Comparison of ENCODE assay signal across 11 cellular contexts in genomic region chr17:14197582-14197981, GRCh38. TPM values are rescaled to one million over a fixed set of nuclear protein-coding genes. Genes with fewer than 3 reads are reported as not detected.
DNase-seq lines count a peak whose midpoint lies in the region; ATAC-seq and TF ChIP-seq lines count a peak whose summit lies in the region.
"Had no signal": no experiment of that assay in that cellular context is flagged by ENCODE, and none has a peak within 500 bp of the region (broad histone marks: within the 10 kb centered on the region; RNA-seq: fewer than 3 reads in every experiment).

No MANE protein-coding gene starts in this region.

- peak overlapping the region; percentile 49 for H3K27ac ChIP-seq in cardiac muscle cell
- H3K27ac ChIP-seq in smooth muscle cell (ENCODE audit: low read depth), result no peak overlapping the region
- H3K27ac ChIP-seq in ascending aorta, result no peak overlapping the region

- H3K9me3 ChIP-seq in cardiac muscle cell (ENCODE audit: low read depth), result no peaks in the 10 kb centered on the region
- no peaks in the 10 kb centered on the region for H3K9me3 ChIP-seq in smooth muscle cell (replicated peaks; ENCODE audit: low read depth)
- H3K9me3 ChIP-seq in ascending aorta, result no peaks in the 10 kb centered on the region

- H3K27me3 ChIP-seq in cardiac muscle cell (no peaks in the 10 kb centered on the region), smooth muscle cell (ENCODE audit: low read depth) (no peaks in the 10 kb centered on the region), ascending aorta (no peaks in the 10 kb centered on the region)

- no peak overlapping the region for H3K4me3 ChIP-seq in cardiac muscle cell
- no peak overlapping the region for H3K4me3 ChIP-seq in smooth muscle cell
- no peak overlapping the region for H3K4me3 ChIP-seq in ascending aorta

- H3K4me1 ChIP-seq in cardiac muscle cell (ENCODE audit: low read depth), result peaks cover 41% of the 10 kb centered on the region
- H3K4me1 ChIP-seq in smooth muscle cell (ENCODE audit: low read depth), result peaks cover 6% of the 10 kb centered on the region
- no peaks in the 10 kb centered on the region for H3K4me1 ChIP-seq in ascending aorta

- no peak overlapping the region for H3K9ac ChIP-seq in smooth muscle cell (ENCODE audit: low read depth)

- no peaks in the 10 kb centered on the region for H4K20me1 ChIP-seq in smooth muscle cell (ENCODE audit: low read depth)

- ATAC-seq in HG02973 (IDR thresholded peaks at IDR 0.05; ENCODE audit: unreplicated experiment), result no peak
- no peak for ATAC-seq in GM21515 (IDR thresholded peaks at IDR 0.05; ENCODE audit: unreplicated experiment)

- H3K4me2 ChIP-seq in smooth muscle cell, result peak overlapping the region; percentile 40

- H3K36me3 ChIP-seq in cardiac muscle cell, result no peaks in the 10 kb centered on the region
- no peaks in the 10 kb centered on the region for H3K36me3 ChIP-seq in smooth muscle cell (ENCODE audit: low read depth)
- H3K36me3 ChIP-seq in ascending aorta, result peaks cover 0 to 4% of the 10 kb centered on the region in 2 donors

- no peak for DNase-seq in cardiac muscle cell (ENCODE audit: low read depth in 1 of 2, low spot score in 1 of 2)
- DNase-seq in cardiac septum (ENCODE audit: low spot score), result no peak
- DNase-seq in activated naive CD4-positive, alpha-beta T cell treated with Interleukin-2 at 50 U/mL for 16 hours, result peak; percentile 68
- DNase-seq in smooth muscle cell (lab: John Stamatoyannopoulos, UW; ENCODE audit: unreplicated experiment), result no peak
- DNase-seq in NCI-H69 (lab: John Stamatoyannopoulos, UW), result no peak
- DNase-seq in ascending aorta (ENCODE audit: low spot score in 2 of 2), result no peak
- DNase-seq: IMR-90, NCI-H1930 had no signal

- peaks cover 13% of the 10 kb centered on the region for H3F3A ChIP-seq in smooth muscle cell (ENCODE audit: low read depth)

- TF ChIP-seq CTCF in cardiac muscle cell (IDR thresholded peaks at IDR 0.05; ENCODE audit: low read depth, low read length) (no peak), smooth muscle cell (IDR thresholded peaks at IDR 0.05; ENCODE audit: borderline replicate concordance, insufficient read depth, poor library complexity, severe bottlenecking) (no peak), ascending aorta (IDR thresholded peaks at IDR 0.05) (no peak)

- H2AFZ ChIP-seq in smooth muscle cell (ENCODE audit: low read depth), result no peak overlapping the region

- 60% methylated on average over 4 of the region's 4 CpGs for WGBS in smooth muscle cell (ENCODE audit: low lambda C conversion rate)

- intact Hi-C loops in cardiac septum (cut with DNase I) (no loop called here), ascending aorta (cut with DNase I) (no loop called here)

- no peaks in the 10 kb centered on the region for H3K79me2 ChIP-seq in smooth muscle cell (ENCODE audit: low read depth)

RNA-seq across cellular contexts. Expression of gene CDRT15, which starts 39.1 kb away (rescaled TPM):
- total RNA-seq in cardiac muscle cell (not detected in 2 replicates), cardiac septum (not detected), smooth muscle cell (not detected in 2 replicates), ascending aorta (not detected)
- polyA plus RNA-seq in cardiac muscle cell (0.42 TPM in 1 of 2 replicates, not detected in the other), smooth muscle cell (not detected in 2 replicates)
- total RNA-seq: IMR-90, lung microvascular endothelial cell had no signal
- polyA plus RNA-seq: IMR-90 had no signal
